In the genomic region with DNA sequence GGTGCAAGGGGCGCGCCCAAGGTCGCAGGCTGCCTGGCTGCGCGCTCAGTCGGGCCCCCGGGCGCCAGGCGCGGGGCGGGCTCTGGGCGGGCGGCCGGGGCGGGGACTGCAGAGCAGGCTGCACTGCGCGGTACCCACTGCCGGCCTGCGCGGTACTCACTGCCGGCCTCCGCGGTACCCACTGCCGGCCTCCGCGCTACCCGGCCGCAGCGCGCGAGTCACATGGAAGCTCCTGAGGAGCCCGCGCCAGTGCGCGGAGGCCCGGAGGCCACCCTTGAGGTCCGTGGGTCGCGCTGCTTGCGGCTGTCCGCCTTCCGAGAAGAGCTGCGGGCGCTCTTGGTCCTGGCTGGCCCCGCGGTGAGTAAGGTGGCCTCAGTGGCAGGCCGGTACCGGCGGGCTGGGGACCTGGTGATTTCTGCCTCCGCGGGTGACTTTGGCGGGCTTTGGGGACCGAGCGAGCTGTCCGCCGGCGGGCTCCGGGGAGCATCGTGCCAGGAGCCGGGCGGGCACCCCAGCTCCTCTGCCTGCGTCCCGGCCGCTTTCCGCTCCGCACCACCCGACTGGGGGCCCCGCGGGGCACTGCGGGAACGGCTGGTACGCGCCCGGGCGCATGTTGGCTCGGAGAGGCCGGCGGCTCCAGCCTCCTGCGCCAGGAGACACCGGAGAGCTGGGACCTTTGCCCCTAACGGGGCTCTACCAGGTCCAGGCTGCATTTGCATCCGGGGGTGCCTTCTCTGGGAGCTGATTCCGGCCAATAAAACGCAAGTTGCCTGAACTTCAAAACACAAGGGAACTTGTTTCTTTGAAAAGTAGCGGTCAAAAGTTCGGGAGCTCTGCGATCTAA, we compare ENCODE assay signal across 1 cellular context.
TF ChIP-seq lines count a peak whose summit lies in the region.

A gene with protein sequence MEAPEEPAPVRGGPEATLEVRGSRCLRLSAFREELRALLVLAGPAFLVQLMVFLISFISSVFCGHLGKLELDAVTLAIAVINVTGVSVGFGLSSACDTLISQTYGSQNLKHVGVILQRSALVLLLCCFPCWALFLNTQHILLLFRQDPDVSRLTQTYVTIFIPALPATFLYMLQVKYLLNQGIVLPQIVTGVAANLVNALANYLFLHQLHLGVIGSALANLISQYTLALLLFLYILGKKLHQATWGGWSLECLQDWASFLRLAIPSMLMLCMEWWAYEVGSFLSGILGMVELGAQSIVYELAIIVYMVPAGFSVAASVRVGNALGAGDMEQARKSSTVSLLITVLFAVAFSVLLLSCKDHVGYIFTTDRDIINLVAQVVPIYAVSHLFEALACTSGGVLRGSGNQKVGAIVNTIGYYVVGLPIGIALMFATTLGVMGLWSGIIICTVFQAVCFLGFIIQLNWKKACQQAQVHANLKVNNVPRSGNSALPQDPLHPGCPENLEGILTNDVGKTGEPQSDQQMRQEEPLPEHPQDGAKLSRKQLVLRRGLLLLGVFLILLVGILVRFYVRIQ (plus strand): TSS at position 137 of the 844 bp plus-strand sequence. CDS start 86 bp downstream, at position 223.

TF ChIP-seq in HepG2, 621 proteins besides CTCF, POLR2A, EP300 and RAD21 (continued from another document and continues in another):
- TF ChIP-seq TSC22D2 (CRISPR knock-in tag; IDR thresholded peaks at IDR 0.05; ENCODE audit: borderline replicate concordance) (no peak), ATRX (CRISPR knock-in tag; IDR thresholded peaks at IDR 0.05; ENCODE audit: borderline replicate concordance) (no peak), HOXA9 (CRISPR knock-in tag; IDR thresholded peaks at IDR 0.05; ENCODE audit: borderline replicate concordance) (no peak), ZNF724P (CRISPR knock-in tag; IDR thresholded peaks at IDR 0.05; ENCODE audit: borderline replicate concordance) (no peak; the same call in 1 of the 2 replicates), ZNF598 (CRISPR knock-in tag; IDR thresholded peaks at IDR 0.05; ENCODE audit: borderline replicate concordance) (no peak), SALL2 (CRISPR knock-in tag; IDR thresholded peaks at IDR 0.05) (peak; percentile 53), XRCC5 (optimal IDR thresholded peaks at IDR 0.05; ENCODE audit: low read length) (peak; percentile 13), ZNF256 (CRISPR knock-in tag; conservative IDR thresholded peaks at IDR 0.05) (no peak), ZNF296 (CRISPR knock-in tag; conservative IDR thresholded peaks at IDR 0.05) (no peak), ZSCAN20 (CRISPR knock-in tag; IDR thresholded peaks at IDR 0.05; ENCODE audit: borderline replicate concordance) (no peak), KLF9 (CRISPR knock-in tag; IDR thresholded peaks at IDR 0.05; ENCODE audit: low read depth) (no peak), ZNF552 (CRISPR knock-in tag; IDR thresholded peaks at IDR 0.05; ENCODE audit: borderline replicate concordance) (no peak), POLR2G (IDR thresholded peaks at IDR 0.05; ENCODE audit: low read depth, low read length) (peak; percentile 80), ZNF570 (CRISPR knock-in tag; IDR thresholded peaks at IDR 0.05; ENCODE audit: borderline replicate concordance) (no peak), ZNF883 (CRISPR knock-in tag; IDR thresholded peaks at IDR 0.05; ENCODE audit: not compliant biosample characterization) (no peak), ZBTB21 (CRISPR knock-in tag; IDR thresholded peaks at IDR 0.05) (no peak), MBD4 (IDR thresholded peaks at IDR 0.05; ENCODE audit: borderline replicate concordance, low read length) (no peak), ZNF564 (CRISPR knock-in tag; IDR thresholded peaks at IDR 0.05) (no peak), ZNF644 (CRISPR knock-in tag; IDR thresholded peaks at IDR 0.05; ENCODE audit: low read depth) (no peak), PLRG1 (conservative IDR thresholded peaks at IDR 0.05) (no peak), SIN3B (IDR thresholded peaks at IDR 0.05; ENCODE audit: low read length) (no peak), SP2 (CRISPR knock-in tag; IDR thresholded peaks at IDR 0.05) (no peak), ZSCAN25 (CRISPR knock-in tag; IDR thresholded peaks at IDR 0.05) (no peak), TAF15 (IDR thresholded peaks at IDR 0.05; ENCODE audit: low read depth, low read length, poor library complexity, severe bottlenecking) (no peak), CEBPG (CRISPR knock-in tag; IDR thresholded peaks at IDR 0.05) (0 out of 2 replicates have a peak, but pooled peaks have one; percentile 2), ASH2L (IDR thresholded peaks at IDR 0.05; ENCODE audit: insufficient read length, low read depth, low read length) (no peak), ZNF24 (IDR thresholded peaks at IDR 0.05) (no peak), ZNF34 (CRISPR knock-in tag; IDR thresholded peaks at IDR 0.05; ENCODE audit: borderline replicate concordance) (no peak), KLF16 (CRISPR knock-in tag; IDR thresholded peaks at IDR 0.05) (no peak; a peak in 1 of 4 replicates), POGZ (CRISPR knock-in tag; IDR thresholded peaks at IDR 0.05) (peak; percentile 64), SMAD1 (CRISPR knock-in tag; IDR thresholded peaks at IDR 0.05; ENCODE audit: borderline replicate concordance, low read depth) (no peak), ZBTB8A (CRISPR knock-in tag; IDR thresholded peaks at IDR 0.05; ENCODE audit: borderline replicate concordance, low read depth) (no peak), ZNF660 (CRISPR knock-in tag; IDR thresholded peaks at IDR 0.05; ENCODE audit: borderline replicate concordance, low read depth) (no peak), ZMYM4 (CRISPR knock-in tag; IDR thresholded peaks at IDR 0.05) (no peak), ATM (IDR thresholded peaks at IDR 0.05; ENCODE audit: borderline replicate concordance) (no peak), KLF6 (CRISPR knock-in tag; IDR thresholded peaks at IDR 0.05) (peak; percentile 57; the same call in 1 of the 2 replicates), ZNF432 (CRISPR knock-in tag; IDR thresholded peaks at IDR 0.05; ENCODE audit: borderline replicate concordance) (no peak), IRX3 (CRISPR knock-in tag; IDR thresholded peaks at IDR 0.05; ENCODE audit: borderline replicate concordance, low read depth) (peak; percentile 84), ZNF850 (CRISPR knock-in tag; conservative IDR thresholded peaks at IDR 0.05) (no peak; the same call in 1 of the 2 replicates), ZNF235 (CRISPR knock-in tag; IDR thresholded peaks at IDR 0.05; ENCODE audit: borderline replicate concordance) (peak; percentile 83; the same call in 1 of the 2 replicates), ZFP37 (CRISPR knock-in tag; IDR thresholded peaks at IDR 0.05; ENCODE audit: borderline replicate concordance) (no peak), HIVEP1 (CRISPR knock-in tag; IDR thresholded peaks at IDR 0.05) (peak; percentile 51), SMAD9 (CRISPR knock-in tag; IDR thresholded peaks at IDR 0.05) (no peak), ZFYVE20 (CRISPR knock-in tag; IDR thresholded peaks at IDR 0.05; ENCODE audit: borderline replicate concordance, low read depth) (no peak), SNRNP70 (IDR thresholded peaks at IDR 0.05; ENCODE audit: low read depth, low read length) (no peak), RORA (CRISPR knock-in tag; IDR thresholded peaks at IDR 0.05) (no peak), ZNF678 (CRISPR knock-in tag; IDR thresholded peaks at IDR 0.05) (peak; percentile 69; the same call in 1 of the 2 replicates), ZEB1 (IDR thresholded peaks at IDR 0.05; ENCODE audit: insufficient replicate concordance, low read depth) (peak; percentile 35), ZNF230 (CRISPR knock-in tag; IDR thresholded peaks at IDR 0.05) (no peak), ZNF17 (CRISPR knock-in tag; IDR thresholded peaks at IDR 0.05) (no peak), ZZZ3 (CRISPR knock-in tag; IDR thresholded peaks at IDR 0.05; ENCODE audit: borderline replicate concordance) (no peak)
- TF ChIP-seq, protein P1, sequence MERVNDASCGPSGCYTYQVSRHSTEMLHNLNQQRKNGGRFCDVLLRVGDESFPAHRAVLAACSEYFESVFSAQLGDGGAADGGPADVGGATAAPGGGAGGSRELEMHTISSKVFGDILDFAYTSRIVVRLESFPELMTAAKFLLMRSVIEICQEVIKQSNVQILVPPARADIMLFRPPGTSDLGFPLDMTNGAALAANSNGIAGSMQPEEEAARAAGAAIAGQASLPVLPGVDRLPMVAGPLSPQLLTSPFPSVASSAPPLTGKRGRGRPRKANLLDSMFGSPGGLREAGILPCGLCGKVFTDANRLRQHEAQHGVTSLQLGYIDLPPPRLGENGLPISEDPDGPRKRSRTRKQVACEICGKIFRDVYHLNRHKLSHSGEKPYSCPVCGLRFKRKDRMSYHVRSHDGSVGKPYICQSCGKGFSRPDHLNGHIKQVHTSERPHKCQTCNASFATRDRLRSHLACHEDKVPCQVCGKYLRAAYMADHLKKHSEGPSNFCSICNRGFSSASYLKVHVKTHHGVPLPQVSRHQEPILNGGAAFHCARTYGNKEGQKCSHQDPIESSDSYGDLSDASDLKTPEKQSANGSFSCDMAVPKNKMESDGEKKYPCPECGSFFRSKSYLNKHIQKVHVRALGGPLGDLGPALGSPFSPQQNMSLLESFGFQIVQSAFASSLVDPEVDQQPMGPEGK (CRISPR knock-in tag; IDR thresholded peaks at IDR 0.05) = peak; percentile 79
- TF ChIP-seq, protein P2, sequence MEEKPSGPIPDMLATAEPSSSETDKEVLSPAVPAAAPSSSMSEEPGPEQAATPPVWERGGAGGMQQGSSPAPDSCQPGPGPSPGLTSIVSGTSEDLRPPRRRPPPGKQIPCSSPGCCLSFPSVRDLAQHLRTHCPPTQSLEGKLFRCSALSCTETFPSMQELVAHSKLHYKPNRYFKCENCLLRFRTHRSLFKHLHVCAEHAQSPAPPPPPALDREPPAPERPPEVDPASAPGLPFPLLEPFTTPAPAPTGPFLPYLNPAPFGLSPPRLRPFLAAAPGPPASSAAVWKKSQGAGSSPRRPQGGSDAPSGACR (CRISPR knock-in tag; IDR thresholded peaks at IDR 0.05) = no peak
- TF ChIP-seq, protein P3, sequence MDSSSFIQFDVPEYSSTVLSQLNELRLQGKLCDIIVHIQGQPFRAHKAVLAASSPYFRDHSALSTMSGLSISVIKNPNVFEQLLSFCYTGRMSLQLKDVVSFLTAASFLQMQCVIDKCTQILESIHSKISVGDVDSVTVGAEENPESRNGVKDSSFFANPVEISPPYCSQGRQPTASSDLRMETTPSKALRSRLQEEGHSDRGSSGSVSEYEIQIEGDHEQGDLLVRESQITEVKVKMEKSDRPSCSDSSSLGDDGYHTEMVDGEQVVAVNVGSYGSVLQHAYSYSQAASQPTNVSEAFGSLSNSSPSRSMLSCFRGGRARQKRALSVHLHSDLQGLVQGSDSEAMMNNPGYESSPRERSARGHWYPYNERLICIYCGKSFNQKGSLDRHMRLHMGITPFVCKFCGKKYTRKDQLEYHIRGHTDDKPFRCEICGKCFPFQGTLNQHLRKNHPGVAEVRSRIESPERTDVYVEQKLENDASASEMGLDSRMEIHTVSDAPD (CRISPR knock-in tag; IDR thresholded peaks at IDR 0.05) = no peak; the same call in 1 of the 2 replicates
- TF ChIP-seq, protein P4, sequence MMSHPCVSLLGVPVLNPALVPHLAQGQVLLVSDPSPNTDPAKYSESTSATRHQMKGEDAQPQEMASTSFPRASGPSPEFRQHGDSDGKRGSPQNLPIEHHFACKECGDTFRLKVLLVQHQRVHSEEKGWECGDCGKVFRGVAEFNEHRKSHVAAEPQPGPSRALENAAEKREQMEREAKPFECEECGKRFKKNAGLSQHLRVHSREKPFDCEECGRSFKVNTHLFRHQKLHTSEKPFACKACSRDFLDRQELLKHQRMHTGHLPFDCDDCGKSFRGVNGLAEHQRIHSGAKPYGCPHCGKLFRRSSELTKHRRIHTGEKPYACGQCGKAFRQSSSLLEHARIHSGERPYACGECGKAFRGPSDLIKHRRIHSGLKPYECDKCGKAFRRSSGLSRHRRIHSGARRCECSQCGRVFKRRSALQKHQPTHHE (CRISPR knock-in tag; IDR thresholded peaks at IDR 0.05; ENCODE audit: borderline replicate concordance) = peak; percentile 31; the same call in 1 of the 2 replicates
- TF ChIP-seq, protein P5, sequence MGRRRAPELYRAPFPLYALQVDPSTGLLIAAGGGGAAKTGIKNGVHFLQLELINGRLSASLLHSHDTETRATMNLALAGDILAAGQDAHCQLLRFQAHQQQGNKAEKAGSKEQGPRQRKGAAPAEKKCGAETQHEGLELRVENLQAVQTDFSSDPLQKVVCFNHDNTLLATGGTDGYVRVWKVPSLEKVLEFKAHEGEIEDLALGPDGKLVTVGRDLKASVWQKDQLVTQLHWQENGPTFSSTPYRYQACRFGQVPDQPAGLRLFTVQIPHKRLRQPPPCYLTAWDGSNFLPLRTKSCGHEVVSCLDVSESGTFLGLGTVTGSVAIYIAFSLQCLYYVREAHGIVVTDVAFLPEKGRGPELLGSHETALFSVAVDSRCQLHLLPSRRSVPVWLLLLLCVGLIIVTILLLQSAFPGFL (CRISPR knock-in tag; IDR thresholded peaks at IDR 0.05) = no peak
- TF ChIP-seq, protein P6, sequence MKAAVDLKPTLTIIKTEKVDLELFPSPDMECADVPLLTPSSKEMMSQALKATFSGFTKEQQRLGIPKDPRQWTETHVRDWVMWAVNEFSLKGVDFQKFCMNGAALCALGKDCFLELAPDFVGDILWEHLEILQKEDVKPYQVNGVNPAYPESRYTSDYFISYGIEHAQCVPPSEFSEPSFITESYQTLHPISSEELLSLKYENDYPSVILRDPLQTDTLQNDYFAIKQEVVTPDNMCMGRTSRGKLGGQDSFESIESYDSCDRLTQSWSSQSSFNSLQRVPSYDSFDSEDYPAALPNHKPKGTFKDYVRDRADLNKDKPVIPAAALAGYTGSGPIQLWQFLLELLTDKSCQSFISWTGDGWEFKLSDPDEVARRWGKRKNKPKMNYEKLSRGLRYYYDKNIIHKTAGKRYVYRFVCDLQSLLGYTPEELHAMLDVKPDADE (CRISPR knock-in tag; IDR thresholded peaks at IDR 0.05) = no peak
- TF ChIP-seq, protein P7, sequence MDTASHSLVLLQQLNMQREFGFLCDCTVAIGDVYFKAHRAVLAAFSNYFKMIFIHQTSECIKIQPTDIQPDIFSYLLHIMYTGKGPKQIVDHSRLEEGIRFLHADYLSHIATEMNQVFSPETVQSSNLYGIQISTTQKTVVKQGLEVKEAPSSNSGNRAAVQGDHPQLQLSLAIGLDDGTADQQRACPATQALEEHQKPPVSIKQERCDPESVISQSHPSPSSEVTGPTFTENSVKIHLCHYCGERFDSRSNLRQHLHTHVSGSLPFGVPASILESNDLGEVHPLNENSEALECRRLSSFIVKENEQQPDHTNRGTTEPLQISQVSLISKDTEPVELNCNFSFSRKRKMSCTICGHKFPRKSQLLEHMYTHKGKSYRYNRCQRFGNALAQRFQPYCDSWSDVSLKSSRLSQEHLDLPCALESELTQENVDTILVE (CRISPR knock-in tag; IDR thresholded peaks at IDR 0.05) = no peak
- TF ChIP-seq, protein P8, sequence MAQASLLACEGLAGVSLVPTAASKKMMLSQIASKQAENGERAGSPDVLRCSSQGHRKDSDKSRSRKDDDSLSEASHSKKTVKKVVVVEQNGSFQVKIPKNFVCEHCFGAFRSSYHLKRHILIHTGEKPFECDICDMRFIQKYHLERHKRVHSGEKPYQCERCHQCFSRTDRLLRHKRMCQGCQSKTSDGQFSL (CRISPR knock-in tag; IDR thresholded peaks at IDR 0.05) = no peak
